ENCODE assay signal across 24 cellular contexts in the genomic region with DNA sequence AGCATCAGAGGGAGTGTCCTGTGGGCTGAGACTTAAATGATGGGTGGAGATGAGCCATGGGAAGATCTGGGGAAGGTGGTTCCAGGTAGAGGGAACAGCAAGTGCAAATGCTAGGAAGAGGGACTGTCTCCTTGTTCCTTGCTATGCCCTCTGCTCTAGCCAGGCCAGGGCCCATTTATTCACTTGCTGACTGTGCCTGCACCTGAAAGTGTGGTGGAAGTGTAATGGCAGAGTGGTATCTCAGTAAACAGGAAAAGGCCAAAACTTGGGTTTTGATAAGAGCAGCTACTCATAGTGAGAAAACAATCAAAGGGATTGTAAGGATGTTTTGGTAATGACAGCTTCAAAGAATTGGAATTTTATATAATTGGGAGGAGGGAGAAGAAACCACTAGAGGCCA. TPM values are rescaled to one million over a fixed set of nuclear protein-coding genes. Genes with fewer than 3 reads are reported as not detected.
DNase-seq lines count a peak whose midpoint lies in the region; ATAC-seq, FAIRE-seq and TF ChIP-seq lines count a peak whose summit lies in the region.
"Had no signal": no experiment of that assay in that cellular context is flagged by ENCODE, and none has a peak within 500 bp of the region (broad histone marks: within the 10 kb centered on the region; RNA-seq: fewer than 3 reads in every experiment).

No MANE protein-coding gene starts in this region.

- H3K4ac ChIP-seq in trophoblast cell (ENCODE audit: low read depth, low read length): no peak overlapping the region

- H2AFZ ChIP-seq in astrocyte (ENCODE audit: low read depth, low read length) (no peak overlapping the region), trophoblast cell (ENCODE audit: insufficient read depth, low read length, poor library complexity) (no peak overlapping the region)
- H2AFZ ChIP-seq: GM23248 had no signal

- POLR2A ChIA-PET in activated CD8-positive, alpha-beta T cell treated with anti-CD3 and anti-CD28 coated beads for 36 hours (lab: Charles Lee): interaction anchor here (1.4 kb wide), 1 partner anchor 23 kb away, joined by 3 read pairs; no protein-coding TSS in a partner anchor
- POLR2A ChIA-PET in activated CD8-positive, alpha-beta T cell treated with anti-CD3 and anti-CD28 coated beads, Interleukin-2, amount 10 ng/mL, durations not matched to agents 7 days and 5 days (lab: Charles Lee): interaction anchor here (0.9 kb wide), 1 partner anchor 219 kb away, joined by 3 read pairs; no protein-coding TSS in a partner anchor

- no peak overlapping the region for H4K8ac ChIP-seq in trophoblast cell (ENCODE audit: low read depth, low read length)

- FAIRE-seq in astrocyte (lab: Jason Lieb, UNC): no peak
- FAIRE-seq: HepG2, K562 had no signal

- CTCF ChIA-PET in activated CD8-positive, alpha-beta T cell treated with anti-CD3 and anti-CD28 coated beads for 36 hours (lab: Charles Lee): interaction anchor here (1.1 to 1.7 kb wide), 3 partner anchors 10 to 17 kb away, joined by 3 to 5 read pairs (median 3); no protein-coding TSS in a partner anchor
- CTCF ChIA-PET in activated CD8-positive, alpha-beta T cell treated with anti-CD3 and anti-CD28 coated beads, Interleukin-2, amount 10 ng/mL, durations not matched to agents 7 days and 5 days (lab: Charles Lee): no interaction called here

- H3K9me3 Mint-ChIP-seq in activated CD8-positive, alpha-beta T cell treated with anti-CD3 and anti-CD28 coated beads for 36 hours: peaks cover 21% of the 10 kb centered on the region
- peaks cover 9% of the 10 kb centered on the region for H3K9me3 Mint-ChIP-seq in activated CD8-positive, alpha-beta T cell treated with anti-CD3 and anti-CD28 coated beads, Interleukin-2, amount 10 ng/mL, durations not matched to agents 7 days and 5 days (ENCODE audit: insufficient read depth)
- peaks cover 4% of the 10 kb centered on the region for H3K9me3 Mint-ChIP-seq in astrocyte (ENCODE audit: unreplicated experiment)

- H3K4me2 ChIP-seq in astrocyte (ENCODE audit: low read length): peak overlapping the region; percentile 18
- H3K4me2 ChIP-seq in trophoblast cell (ENCODE audit: low read length): no peak overlapping the region

- H3K9ac ChIP-seq in astrocyte (ENCODE audit: low read length) (no peak overlapping the region), trophoblast cell (ENCODE audit: low read length) (no peak overlapping the region)
- H3K9ac ChIP-seq: GM23248 had no signal

- intact Hi-C loops in activated CD8-positive, alpha-beta T cell treated with anti-CD3 and anti-CD28 coated beads for 36 hours (cut with micrococcal nuclease): no loop called here

- no peak overlapping the region for H3K14ac ChIP-seq in trophoblast cell (ENCODE audit: low read length)

- H3K36me3 ChIP-seq in astrocyte (ENCODE audit: insufficient read depth, low read length) (peaks cover 7% of the 10 kb centered on the region), trophoblast cell (ENCODE audit: control insufficient read depth in 1 of 2, insufficient read depth in 2 of 2, low read length in 2 of 2) (peaks cover 2 to 7% of the 10 kb centered on the region in 2 experiments)
- H3K36me3 ChIP-seq: Peyer's patch had no signal

- H3K79me2 ChIP-seq in astrocyte (ENCODE audit: insufficient read depth, low read length): peaks cover 77% of the 10 kb centered on the region
- H3K79me2 ChIP-seq in trophoblast cell (ENCODE audit: control insufficient read depth, insufficient read depth, low read length, poor library complexity): no peaks in the 10 kb centered on the region

- peaks cover 49% of the 10 kb centered on the region for H3K4me1 Mint-ChIP-seq in activated CD8-positive, alpha-beta T cell treated with anti-CD3 and anti-CD28 coated beads for 36 hours (ENCODE audit: low read depth)
- H3K4me1 Mint-ChIP-seq in activated CD8-positive, alpha-beta T cell treated with anti-CD3 and anti-CD28 coated beads, Interleukin-2, amount 10 ng/mL, durations not matched to agents 7 days and 5 days (ENCODE audit: low read depth): peaks cover 14% of the 10 kb centered on the region
- peaks cover 12% of the 10 kb centered on the region for H3K4me1 Mint-ChIP-seq in astrocyte (ENCODE audit: low read depth, unreplicated experiment)

- no peaks in the 10 kb centered on the region for H3K79me1 ChIP-seq in trophoblast cell (ENCODE audit: low read length)

- H2AK5ac ChIP-seq in trophoblast cell (ENCODE audit: low read length): no peak overlapping the region

- ATAC-seq in activated CD8-positive, alpha-beta T cell treated with anti-CD3 and anti-CD28 coated beads for 36 hours: peak; percentile 55
- ATAC-seq in activated CD8-positive, alpha-beta T cell treated with anti-CD3 and anti-CD28 coated beads, Interleukin-2, amount 10 ng/mL, durations not matched to agents 7 days and 5 days: no peak
- no peak for ATAC-seq in HG03571 (IDR thresholded peaks at IDR 0.05; ENCODE audit: unreplicated experiment)
- ATAC-seq: HepG2, K562 had no signal

- no peaks in the 10 kb centered on the region for H3K27me3 Mint-ChIP-seq in activated CD8-positive, alpha-beta T cell treated with anti-CD3 and anti-CD28 coated beads for 36 hours
- no peaks in the 10 kb centered on the region for H3K27me3 Mint-ChIP-seq in activated CD8-positive, alpha-beta T cell treated with anti-CD3 and anti-CD28 coated beads, Interleukin-2, amount 10 ng/mL, durations not matched to agents 7 days and 5 days (ENCODE audit: low read depth)
- H3K27me3 Mint-ChIP-seq in astrocyte (ENCODE audit: low read depth, unreplicated experiment): no peaks in the 10 kb centered on the region
- H3K27me3 Mint-ChIP-seq: B cell; CD8-positive, alpha-beta memory T cell had no signal

- H4K20me1 ChIP-seq in astrocyte (ENCODE audit: insufficient read depth, low read length): peaks cover 44% of the 10 kb centered on the region

- H3K27ac ChIP-seq in astrocyte (ENCODE audit: low read depth, low read length) (peak overlapping the region; percentile 8), trophoblast cell (ENCODE audit: low read depth, low read length) (no peak overlapping the region)
- H3K27ac ChIP-seq: 22Rv1, GM23248, Peyer's patch, SK-N-MC had no signal

- no peak for DNase-seq in activated CD8-positive, alpha-beta T cell treated with anti-CD3 and anti-CD28 coated beads for 36 hours
- no peak for DNase-seq in activated CD8-positive, alpha-beta T cell treated with anti-CD3 and anti-CD28 coated beads, Interleukin-2, amount 10 ng/mL, durations not matched to agents 7 days and 5 days
- DNase-seq in astrocyte (ENCODE audit: low read depth): peak; percentile 29
- no peak for DNase-seq in trophoblast cell
- no peak for DNase-seq in NOMO-1 treated with dmso at 0.1 percent for 144 hours (lab: John Stamatoyannopoulos, UW; ENCODE audit: unreplicated experiment)
- no peak for DNase-seq in activated CD4-positive, CD25-positive, alpha-beta regulatory T cell (lab: John Stamatoyannopoulos, UW)
- DNase-seq: CD8-positive, alpha-beta memory T cell; DMS 273 treated with DMSO at 0.1 percent for 48 hours; DMS79; HCEC 1CT; Kasumi-1; NCI-H1105; NCI-H2029; NCI-H69; Peyer's patch; SHP77 treated with DMSO at 0.1 percent for 48 hours had no signal

- H3K4me3 ChIP-seq in astrocyte (ENCODE audit: insufficient read depth, low read depth, low read length): no peak overlapping the region
- H3K4me3 ChIP-seq in trophoblast cell (ENCODE audit: low read depth, low read length): no peak overlapping the region
- H3K4me3 ChIP-seq: GM23248, K562, Peyer's patch, SK-N-MC had no signal

- no peak overlapping the region for H2BK12ac ChIP-seq in trophoblast cell (ENCODE audit: low read length)

- H2BK5ac ChIP-seq in trophoblast cell (ENCODE audit: low read depth, low read length, poor library complexity): no peak overlapping the region

- no peak overlapping the region for H3K23ac ChIP-seq in trophoblast cell (ENCODE audit: low read length)

- H2BK120ac ChIP-seq in trophoblast cell (ENCODE audit: insufficient read depth, low read length, poor library complexity): no peak overlapping the region

- no peak for TF ChIP-seq CTCF in activated CD8-positive, alpha-beta T cell treated with anti-CD3 and anti-CD28 coated beads for 36 hours (IDR thresholded peaks at IDR 0.05)
- no peak for TF ChIP-seq CTCF in astrocyte (IDR thresholded peaks at IDR 0.05; ENCODE audit: insufficient read depth, low read depth, low read length)

- peak overlapping the region; percentile 14 for H3K18ac ChIP-seq in trophoblast cell (ENCODE audit: low read length)

- no peak overlapping the region for H4K12ac ChIP-seq in trophoblast cell (ENCODE audit: low read depth, low read length)

- H3K27ac Mint-ChIP-seq in activated CD8-positive, alpha-beta T cell treated with anti-CD3 and anti-CD28 coated beads for 36 hours: no peak overlapping the region
- no peak overlapping the region for H3K27ac Mint-ChIP-seq in activated CD8-positive, alpha-beta T cell treated with anti-CD3 and anti-CD28 coated beads, Interleukin-2, amount 10 ng/mL, durations not matched to agents 7 days and 5 days
- no peak overlapping the region for H3K27ac Mint-ChIP-seq in astrocyte (ENCODE audit: unreplicated experiment)
- H3K27ac Mint-ChIP-seq: B cell; CD14-positive monocyte; CD8-positive, alpha-beta memory T cell had no signal

- H4K91ac ChIP-seq in trophoblast cell (ENCODE audit: low read depth, low read length): no peak overlapping the region

- H3K9me3 ChIP-seq in astrocyte (ENCODE audit: insufficient read depth, low read depth, low read length) (peaks cover 3% of the 10 kb centered on the region), trophoblast cell (ENCODE audit: insufficient read depth, low read depth, low read length) (no peaks in the 10 kb centered on the region)
- H3K9me3 ChIP-seq: Peyer's patch had no signal

- H3K4me1 ChIP-seq in astrocyte (ENCODE audit: insufficient read depth, low read length) (peaks cover 11% of the 10 kb centered on the region), trophoblast cell (ENCODE audit: control insufficient read depth in 1 of 2, insufficient read depth in 2 of 2, low read length in 2 of 2) (no peaks in the 10 kb centered on the region)
- H3K4me1 ChIP-seq: Peyer's patch had no signal

- no peak overlapping the region for H3K4me3 Mint-ChIP-seq in activated CD8-positive, alpha-beta T cell treated with anti-CD3 and anti-CD28 coated beads for 36 hours
- H3K4me3 Mint-ChIP-seq in activated CD8-positive, alpha-beta T cell treated with anti-CD3 and anti-CD28 coated beads, Interleukin-2, amount 10 ng/mL, durations not matched to agents 7 days and 5 days: no peak overlapping the region
- H3K4me3 Mint-ChIP-seq in astrocyte (ENCODE audit: unreplicated experiment): no peak overlapping the region
- H3K4me3 Mint-ChIP-seq: B cell; CD14-positive monocyte; CD8-positive, alpha-beta memory T cell had no signal

- peaks cover 36% of the 10 kb centered on the region for H3K36me3 Mint-ChIP-seq in activated CD8-positive, alpha-beta T cell treated with anti-CD3 and anti-CD28 coated beads for 36 hours (ENCODE audit: low read depth)
- H3K36me3 Mint-ChIP-seq in activated CD8-positive, alpha-beta T cell treated with anti-CD3 and anti-CD28 coated beads, Interleukin-2, amount 10 ng/mL, durations not matched to agents 7 days and 5 days (ENCODE audit: low read depth): peaks cover 37% of the 10 kb centered on the region
- H3K36me3 Mint-ChIP-seq in astrocyte (ENCODE audit: low read depth, unreplicated experiment): peaks cover 31% of the 10 kb centered on the region

- no peaks in the 10 kb centered on the region for H3K27me3 ChIP-seq in astrocyte (ENCODE audit: insufficient read depth, low read length)
- no peaks in the 10 kb centered on the region for H3K27me3 ChIP-seq in trophoblast cell (ENCODE audit: insufficient read depth, low read length)
- H3K27me3 ChIP-seq: Peyer's patch had no signal

RNA-seq across cellular contexts. Expression of a gene that starts 32.4 kb away (rescaled TPM):
- total RNA-seq in activated CD8-positive, alpha-beta T cell treated with anti-CD3 and anti-CD28 coated beads for 36 hours: 10 to 100 TPM; 30.8 to 31.9 TPM
- 10 to 100 TPM; 47.7 to 51.8 TPM for total RNA-seq in activated CD8-positive, alpha-beta T cell treated with anti-CD3 and anti-CD28 coated beads, Interleukin-2, amount 10 ng/mL, durations not matched to agents 7 days and 5 days
- 96.3 and 98.5 TPM in 2 replicates for total RNA-seq in astrocyte
- polyA plus RNA-seq in trophoblast cell (2013): 103 and 108 TPM in 2 replicates
